ENCODE assay signal across 1 cellular context in the genomic region with DNA sequence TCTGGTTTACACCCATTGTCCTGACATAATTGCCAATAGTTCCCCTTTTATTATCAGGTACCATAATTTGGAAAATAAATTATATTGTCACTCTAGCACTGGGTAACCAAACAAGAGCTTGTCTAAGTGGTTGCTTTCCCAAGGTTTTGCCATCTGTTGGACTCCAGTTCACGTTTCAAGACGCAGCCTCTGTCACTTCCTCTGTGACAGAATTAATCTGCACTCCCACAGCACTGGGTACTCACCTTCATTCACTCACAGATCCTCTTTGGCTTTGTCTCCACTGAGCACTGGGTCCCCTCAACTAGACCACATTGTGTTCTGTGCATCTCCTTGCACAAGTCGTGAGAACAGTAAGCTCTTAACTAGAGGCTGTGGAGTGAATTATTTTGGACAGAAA.
TF ChIP-seq lines count a peak whose summit lies in the region.

No MANE protein-coding gene starts in this region.

TF ChIP-seq in endothelial cell of umbilical vein, 7 proteins besides CTCF, POLR2A, EP300 and RAD21:
- TF ChIP-seq EZH2 (IDR thresholded peaks at IDR 0.05; ENCODE audit: borderline replicate concordance, low read depth, low read length, severe bottlenecking): no peak
- TF ChIP-seq GATA2 (IDR thresholded peaks at IDR 0.05; ENCODE audit: insufficient read depth, insufficient read length, low read depth, low read length): no peak
- no peak for TF ChIP-seq POLR2AphosphoS5 (IDR thresholded peaks at IDR 0.05; ENCODE audit: insufficient read depth, low read depth, low read length)
